8 cellular contexts compared by ENCODE assay signal in the genomic region with DNA sequence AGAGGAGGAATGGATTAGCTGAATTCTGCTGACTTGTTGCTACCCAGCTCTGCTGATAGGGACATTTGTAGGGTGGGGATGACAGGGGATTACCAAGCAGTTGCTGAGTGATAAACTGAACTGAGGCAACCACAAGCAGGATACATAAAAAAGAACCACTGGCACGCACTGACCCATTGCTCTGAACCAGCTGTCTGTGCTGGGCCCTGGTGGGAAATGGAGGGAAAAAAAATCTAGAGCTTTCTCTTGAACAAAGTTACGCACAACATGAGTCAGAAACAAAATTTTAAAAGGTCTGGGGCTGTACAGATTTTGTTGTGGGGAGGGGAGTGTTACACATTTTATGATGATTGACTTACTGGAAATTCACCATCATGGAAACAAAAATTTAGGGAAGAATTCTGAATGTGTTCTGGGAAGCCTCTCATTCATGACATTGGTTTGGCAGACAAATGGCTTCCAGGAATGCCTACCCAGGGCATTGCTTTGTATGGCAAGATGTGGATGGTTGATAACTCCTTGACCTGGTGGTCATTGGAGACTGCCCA. TPM values are rescaled to one million over a fixed set of nuclear protein-coding genes. Genes with fewer than 3 reads are reported as not detected.
A peak's percentile ranks its signal among the peaks of the same experiment; 100 is the strongest.
DNase-seq lines count a peak whose midpoint lies in the region; ATAC-seq and TF ChIP-seq lines count a peak whose summit lies in the region.

No MANE protein-coding gene starts in this region.

- peaks cover 66% of the 10 kb centered on the region for H3K4me1 Mint-ChIP-seq in stimulated activated effector memory CD8-positive, alpha-beta T cell treated with anti-CD3 and anti-CD28 coated beads, Interleukin-12 subunit alpha, Interleukin-12 subunit beta, amount 100 ng/mL, for 72 hours

- DNase-seq in GM10266 (ENCODE audit: extremely low spot score) = peak; percentile 39
- peak; percentile 99 for DNase-seq in LHCN-M2 (ENCODE audit: low read depth)
- peak; percentile 94 to 95 for DNase-seq in erythroblast (lab: John Stamatoyannopoulos, UW)
- DNase-seq in stimulated activated effector memory CD8-positive, alpha-beta T cell treated with anti-CD3 and anti-CD28 coated beads, Interleukin-12 subunit alpha, Interleukin-12 subunit beta, amount 100 ng/mL, for 72 hours (ENCODE audit: low spot score in 2 of 2) = peak; percentile 12 to 72
- no peak for DNase-seq in pons (ENCODE audit: low spot score)
- no peak for DNase-seq in NK-92 (lab: John Stamatoyannopoulos, UW; ENCODE audit: unreplicated experiment)
- DNase-seq in stimulated activated CD4-positive, alpha-beta T cell treated with anti-CD3 and anti-CD28 coated beads, Interleukin-2, amount 100 ng/mL, for 24 hours = no peak

- peaks cover 12% of the 10 kb centered on the region for H3K36me3 Mint-ChIP-seq in stimulated activated effector memory CD8-positive, alpha-beta T cell treated with anti-CD3 and anti-CD28 coated beads, Interleukin-12 subunit alpha, Interleukin-12 subunit beta, amount 100 ng/mL, for 72 hours

- peak overlapping the region; percentile 96 for H3K27ac Mint-ChIP-seq in stimulated activated effector memory CD8-positive, alpha-beta T cell treated with anti-CD3 and anti-CD28 coated beads, Interleukin-12 subunit alpha, Interleukin-12 subunit beta, amount 100 ng/mL, for 72 hours

- TF ChIP-seq POLR2A in erythroblast (IDR thresholded peaks at IDR 0.05; ENCODE audit: low read length) = peak; percentile 41

- TF ChIP-seq CTCF in GM10266 (IDR thresholded peaks at IDR 0.05; ENCODE audit: control insufficient read depth, insufficient read depth, low read depth, missing control alignments) = no peak

- peak; percentile 80 for ATAC-seq in GM21447 (IDR thresholded peaks at IDR 0.05; ENCODE audit: unreplicated experiment)
- peak; percentile 100 for ATAC-seq in stimulated activated effector memory CD8-positive, alpha-beta T cell treated with anti-CD3 and anti-CD28 coated beads, Interleukin-12 subunit alpha, Interleukin-12 subunit beta, amount 100 ng/mL, for 72 hours

- H3K9me3 Mint-ChIP-seq in stimulated activated effector memory CD8-positive, alpha-beta T cell treated with anti-CD3 and anti-CD28 coated beads, Interleukin-12 subunit alpha, Interleukin-12 subunit beta, amount 100 ng/mL, for 72 hours = no peaks in the 10 kb centered on the region

- H3K4me3 Mint-ChIP-seq in stimulated activated effector memory CD8-positive, alpha-beta T cell treated with anti-CD3 and anti-CD28 coated beads, Interleukin-12 subunit alpha, Interleukin-12 subunit beta, amount 100 ng/mL, for 72 hours = peak overlapping the region; percentile 49

RNA-seq across cellular contexts. Expression of a gene that starts 37.7 kb away (rescaled TPM):
- 41.0 and 58.8 TPM in 2 replicates for total RNA-seq in LHCN-M2 (2014; rRNA removed)
- polyA plus RNA-seq in LHCN-M2 (2012) = 13.6 TPM

Comparison
In these comparisons a context has a peak if more than half of its experiments do, and no peak if none do; other contexts are left out.
1. DNase-seq: peak in GM10266 (single experiment), LHCN-M2 (single experiment), erythroblast (2 of 2) and stimulated activated effector memory CD8-positive, alpha-beta T cell treated with anti-CD3 and anti-CD28 coated beads, Interleukin-12 subunit alpha, Interleukin-12 subunit beta, amount 100 ng/mL, for 72 hours (2 of 2); none in pons (single experiment), NK-92 (single experiment) and stimulated activated CD4-positive, alpha-beta T cell treated with anti-CD3 and anti-CD28 coated beads, Interleukin-2, amount 100 ng/mL, for 24 hours (0 of 2).